Comparison of ENCODE assay signal across 9 cellular contexts in genomic region chr2:43184339-43184895, GRCh38. TPM values are rescaled to one million over a fixed set of nuclear protein-coding genes. Genes with fewer than 3 reads are reported as not detected.
DNase-seq lines count a peak whose midpoint lies in the region; ATAC-seq and TF ChIP-seq lines count a peak whose summit lies in the region.
"Had no signal": no experiment of that assay in that cellular context is flagged by ENCODE, and none has a peak within 500 bp of the region (broad histone marks: within the 10 kb centered on the region; RNA-seq: fewer than 3 reads in every experiment).

No MANE protein-coding gene starts in this region.

- ATAC-seq in SK-N-SH treated with all-trans-retinoic acid at 6 μM for 48 hours: peak; percentile 57
- ATAC-seq in HG03025 (IDR thresholded peaks at IDR 0.05; ENCODE audit: low FRiP score, unreplicated experiment): no peak
- ATAC-seq in HG03139 (IDR thresholded peaks at IDR 0.05; ENCODE audit: unreplicated experiment): no peak
- ATAC-seq: gastroesophageal sphincter had no signal

- TF ChIP-seq CTCF in neutrophil (IDR thresholded peaks at IDR 0.05): no peak

- H3K9me3 ChIP-seq in neutrophil: no peaks in the 10 kb centered on the region
- H3K9me3 ChIP-seq: gastroesophageal sphincter had no signal

- peak overlapping the region; percentile 61 for H3K27ac ChIP-seq in neutrophil
- H3K27ac ChIP-seq: gastroesophageal sphincter had no signal

- no peaks in the 10 kb centered on the region for H3K36me3 ChIP-seq in neutrophil
- H3K36me3 ChIP-seq: gastroesophageal sphincter had no signal

- no peaks in the 10 kb centered on the region for H3K27me3 ChIP-seq in neutrophil
- H3K27me3 ChIP-seq: gastroesophageal sphincter had no signal

- H3K4me1 ChIP-seq in neutrophil (ENCODE audit: control insufficient read depth in 1 of 2, insufficient read depth in 1 of 2, low read depth in 1 of 2, low read length in 1 of 2): peaks cover 23 to 37% of the 10 kb centered on the region in 2 experiments

- DNase-seq in EH (ENCODE audit: low read depth) (peak; percentile 55), mucosa of gallbladder (ENCODE audit: low spot score) (no peak), SHP77 (lab: John Stamatoyannopoulos, UW) (no peak)
- DNase-seq in central memory CD4-positive, alpha-beta T cell: peak; percentile 40

- H3K4me3 ChIP-seq in neutrophil (ENCODE audit: low read depth in 1 of 2, low read length in 1 of 2): no peak overlapping the region
- H3K4me3 ChIP-seq: gastroesophageal sphincter had no signal

TF ChIP-seq in SK-N-SH treated with all-trans-retinoic acid at 6 μM for 48 hours, 23 proteins besides CTCF, POLR2A, EP300 and RAD21:
- no peak for TF ChIP-seq PPARA (CRISPR knock-in tag; IDR thresholded peaks at IDR 0.05; ENCODE audit: borderline replicate concordance)
- no peak for TF ChIP-seq SNAI2 (CRISPR knock-in tag; IDR thresholded peaks at IDR 0.05)
- TF ChIP-seq ZNF70 (CRISPR knock-in tag; IDR thresholded peaks at IDR 0.05): no peak
- TF ChIP-seq PATZ1 (CRISPR knock-in tag; IDR thresholded peaks at IDR 0.05; ENCODE audit: borderline replicate concordance): no peak
- no peak for TF ChIP-seq CSRNP3 (CRISPR knock-in tag; IDR thresholded peaks at IDR 0.05)
- no peak for TF ChIP-seq TOX (CRISPR knock-in tag; IDR thresholded peaks at IDR 0.05; ENCODE audit: borderline replicate concordance)
- no peak for TF ChIP-seq GLIS3 (CRISPR knock-in tag; IDR thresholded peaks at IDR 0.05)
- no peak for TF ChIP-seq ZC3H10 (CRISPR knock-in tag; IDR thresholded peaks at IDR 0.05)
- no peak for TF ChIP-seq POU6F1 (CRISPR knock-in tag; IDR thresholded peaks at IDR 0.05; ENCODE audit: borderline replicate concordance, low read depth)
- no peak for TF ChIP-seq ZFP30 (CRISPR knock-in tag; IDR thresholded peaks at IDR 0.05)

RNA-seq across cellular contexts. Expression of gene ZFP36L2, which starts 42.0 kb away (rescaled TPM):
- 209 TPM for total RNA-seq in mucosa of gallbladder

Comparison
In these comparisons a context has a peak if more than half of its experiments do, and no peak if none do; other contexts are left out.
1. DNase-seq: peak in EH (single experiment) and central memory CD4-positive, alpha-beta T cell (single experiment); none in mucosa of gallbladder (single experiment) and SHP77 (0 of 2).